ENCODE assay signal across 9 cellular contexts in the genomic region with DNA sequence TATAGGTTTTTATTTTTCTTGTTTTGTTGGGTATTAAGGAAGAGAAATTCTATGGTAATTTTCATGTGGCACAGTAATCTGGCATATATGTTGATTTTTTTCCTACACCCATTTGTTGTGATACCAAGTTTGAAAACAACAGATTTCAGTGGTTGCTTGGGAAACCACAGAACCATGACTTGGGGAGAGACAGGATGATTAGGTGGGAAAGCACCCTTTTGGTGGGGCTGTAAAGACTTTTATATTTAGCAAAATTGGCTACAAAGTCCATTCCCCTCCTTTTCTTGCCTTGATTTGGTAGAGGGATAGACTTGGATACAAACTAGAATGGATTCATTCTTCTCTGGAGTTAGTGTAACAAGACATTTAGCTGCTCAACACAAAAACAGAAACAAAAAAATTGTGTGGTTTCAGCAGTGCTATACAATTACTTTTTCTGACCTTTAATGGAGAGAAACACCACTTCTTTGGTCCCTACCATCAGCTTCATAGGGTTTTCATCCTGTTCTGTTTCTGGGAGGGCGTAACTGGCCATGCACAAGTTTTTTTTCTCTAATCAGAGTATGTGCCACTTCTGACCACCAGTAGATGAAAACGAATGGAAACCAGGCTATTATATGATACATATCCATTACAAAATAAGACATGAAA. TPM values are rescaled to one million over a fixed set of nuclear protein-coding genes. Genes with fewer than 3 reads are reported as not detected.
DNase-seq lines count a peak whose midpoint lies in the region; ATAC-seq lines count a peak whose summit lies in the region.
"Had no signal": no experiment of that assay in that cellular context is flagged by ENCODE, and none has a peak within 500 bp of the region (broad histone marks: within the 10 kb centered on the region; RNA-seq: fewer than 3 reads in every experiment).

No MANE protein-coding gene starts in this region.

- peaks cover 75% of the 10 kb centered on the region for H3K36me3 Mint-ChIP-seq in activated naive CD4-positive, alpha-beta T cell treated with anti-CD3 and anti-CD28 coated beads for 36 hours (ENCODE audit: low read depth)

- peak; percentile 59 for ATAC-seq in GM21825 (IDR thresholded peaks at IDR 0.05; ENCODE audit: unreplicated experiment)
- peak; percentile 55 for ATAC-seq in HG03565 (IDR thresholded peaks at IDR 0.05; ENCODE audit: unreplicated experiment)
- peak; percentile 11 for ATAC-seq in stimulated activated naive CD8-positive, alpha-beta T cell treated with anti-CD3 and anti-CD28 coated beads, Interleukin-15, Interleukin-2, amounts not matched to agents 100 U/mL and 50 U/mL, for 24 hours
- ATAC-seq in esophagus mucosa: no peak

- CTCF ChIA-PET in activated naive CD4-positive, alpha-beta T cell treated with anti-CD3 and anti-CD28 coated beads for 36 hours (lab: Charles Lee): interaction anchor here (1.1 to 3.0 kb wide), 7 partner anchors 13 to 88 kb away, joined by 3 to 17 read pairs (median 4); partner anchors contain the start of gene FIGNL1

- H3K4me1 Mint-ChIP-seq in activated naive CD4-positive, alpha-beta T cell treated with anti-CD3 and anti-CD28 coated beads for 36 hours (ENCODE audit: low read depth): peaks cover 81% of the 10 kb centered on the region

- no peak overlapping the region for H3K4me3 Mint-ChIP-seq in activated naive CD4-positive, alpha-beta T cell treated with anti-CD3 and anti-CD28 coated beads for 36 hours

- peak; percentile 60 for DNase-seq in activated naive CD4-positive, alpha-beta T cell treated with anti-CD3 and anti-CD28 coated beads for 36 hours
- no peak for DNase-seq in activated naive CD4-positive, alpha-beta T cell (lab: John Stamatoyannopoulos, UW)
- DNase-seq in stimulated activated naive CD8-positive, alpha-beta T cell treated with anti-CD3 and anti-CD28 coated beads, Interleukin-15, Interleukin-2, amounts not matched to agents 100 U/mL and 50 U/mL, for 24 hours: no peak
- no peak for DNase-seq in NCI-H146 treated with DMSO at 0.1 percent for 48 hours (lab: John Stamatoyannopoulos, UW; ENCODE audit: unreplicated experiment)
- DNase-seq in substantia nigra (lab: John Stamatoyannopoulos, UW): no peak
- DNase-seq: OCI-M1 had no signal

- no peak overlapping the region for H3K27ac ChIP-seq in substantia nigra (ENCODE audit: low read depth, low read length, poor library complexity, severe bottlenecking)

- intact Hi-C loops in activated naive CD4-positive, alpha-beta T cell treated with anti-CD3 and anti-CD28 coated beads for 36 hours (cut with micrococcal nuclease): loop anchor here (1.0 to 5.0 kb wide), 10 partner anchors 21 to 725 kb away; no protein-coding TSS in a partner anchor

- H3K27me3 Mint-ChIP-seq in activated naive CD4-positive, alpha-beta T cell treated with anti-CD3 and anti-CD28 coated beads for 36 hours (ENCODE audit: low read depth): no peaks in the 10 kb centered on the region

- peak overlapping the region; percentile 78 for H3K27ac Mint-ChIP-seq in activated naive CD4-positive, alpha-beta T cell treated with anti-CD3 and anti-CD28 coated beads for 36 hours

- no peaks in the 10 kb centered on the region for H3K9me3 Mint-ChIP-seq in activated naive CD4-positive, alpha-beta T cell treated with anti-CD3 and anti-CD28 coated beads for 36 hours

RNA-seq across cellular contexts. Expression of gene FIGNL1, which starts 52.7 kb away (rescaled TPM):
- 10 to 100 TPM; 43.7 to 44.4 TPM for total RNA-seq in activated naive CD4-positive, alpha-beta T cell treated with anti-CD3 and anti-CD28 coated beads for 36 hours
- total RNA-seq in esophagus mucosa: 15.9 TPM
